In the genomic region with DNA sequence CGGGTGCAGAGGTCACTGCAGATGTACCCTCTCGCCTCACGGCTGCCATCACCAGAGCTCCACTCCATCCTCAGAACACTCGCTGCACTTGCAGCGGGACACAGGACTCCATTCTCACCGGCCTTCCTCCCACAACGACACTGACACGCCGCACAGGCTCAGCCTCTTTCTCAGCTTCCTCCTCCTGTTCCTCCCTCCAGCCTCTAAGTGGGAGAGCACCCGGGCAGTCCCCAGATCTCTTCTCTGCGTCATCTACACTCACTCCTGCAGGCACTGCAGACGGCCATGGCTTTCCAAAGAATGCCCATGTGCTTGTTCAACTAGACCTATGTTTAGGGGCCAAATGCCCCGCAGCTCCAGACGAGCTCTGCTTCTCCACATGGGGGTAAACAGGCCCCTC, we compare ENCODE assay signal across 6 cellular contexts. TPM values are rescaled to one million over a fixed set of nuclear protein-coding genes. Genes with fewer than 3 reads are reported as not detected.
A peak's percentile ranks its signal among the peaks of the same experiment; 100 is the strongest.
DNase-seq lines count a peak whose midpoint lies in the region; ATAC-seq lines count a peak whose summit lies in the region.
"Had no signal": no experiment of that assay in that cellular context is flagged by ENCODE, and none has a peak within 500 bp of the region (broad histone marks: within the 10 kb centered on the region; RNA-seq: fewer than 3 reads in every experiment).

No MANE protein-coding gene starts in this region.

- H3K36me3 ChIP-seq in CD4-positive, CD25-positive, alpha-beta regulatory T cell (ENCODE audit: control insufficient read depth, insufficient read depth, low read length), result peaks cover 70% of the 10 kb centered on the region

- no peak overlapping the region for H3K4me3 Mint-ChIP-seq in CD4-positive, CD25-positive, alpha-beta regulatory T cell

- H3K4me1 Mint-ChIP-seq in CD4-positive, CD25-positive, alpha-beta regulatory T cell, result peaks cover 0 to 16% (median 13%) of the 10 kb centered on the region in 4 donors

- H3K27ac ChIP-seq in CD4-positive, CD25-positive, alpha-beta regulatory T cell (ENCODE audit: insufficient read depth, low read length, poor library complexity, severe bottlenecking), result no peak overlapping the region

- peaks cover 29% of the 10 kb centered on the region for H3K36me3 Mint-ChIP-seq in CD4-positive, CD25-positive, alpha-beta regulatory T cell

- no peaks in the 10 kb centered on the region for H3K27me3 Mint-ChIP-seq in CD4-positive, CD25-positive, alpha-beta regulatory T cell

- no peak overlapping the region for H3K4me3 ChIP-seq in CD4-positive, CD25-positive, alpha-beta regulatory T cell (ENCODE audit: low read depth, low read length)

- peak overlapping the region; percentile 40 to 92 (median 55) for H3K27ac Mint-ChIP-seq in CD4-positive, CD25-positive, alpha-beta regulatory T cell

- H3K27me3 ChIP-seq in CD4-positive, CD25-positive, alpha-beta regulatory T cell (ENCODE audit: control insufficient read depth, insufficient read depth, low read length), result no peaks in the 10 kb centered on the region

- no peak for ATAC-seq in CD4-positive, CD25-positive, alpha-beta regulatory T cell (ENCODE audit: low read depth in 2 of 2)

- DNase-seq in CD4-positive, CD25-positive, alpha-beta regulatory T cell, result no peak
- DNase-seq in amniotic epithelial cell (ENCODE audit: low read depth) (peak; percentile 38), activated gamma-delta T cell treated with Interleukin-2 at 50 U/mL for 16 hours (no peak)
- DNase-seq in stimulated activated naive CD4-positive, alpha-beta T cell treated with Interleukin-2 at 50 U/mL for 16 hours (lab: John Stamatoyannopoulos, UW), result no peak
- DNase-seq: DND-41, NCI-H2029 had no signal

- no peaks in the 10 kb centered on the region for H3K9me3 Mint-ChIP-seq in CD4-positive, CD25-positive, alpha-beta regulatory T cell

- H3K4me1 ChIP-seq in CD4-positive, CD25-positive, alpha-beta regulatory T cell (ENCODE audit: control insufficient read depth, insufficient read depth, low read length, poor library complexity, severe bottlenecking), result peaks cover 9% of the 10 kb centered on the region

- H3K9me3 ChIP-seq in CD4-positive, CD25-positive, alpha-beta regulatory T cell (ENCODE audit: control insufficient read depth in 2 of 2, low read length in 2 of 2), result no peaks in the 10 kb centered on the region

RNA-seq across cellular contexts. Expression of gene FKRP, which starts 14.3 kb away (rescaled TPM):
- 18.7 TPM for total RNA-seq in CD4-positive, CD25-positive, alpha-beta regulatory T cell
- polyA plus RNA-seq in CD4-positive, CD25-positive, alpha-beta regulatory T cell, result 1 to 10 TPM; 2.7 to 4.9 (median 3.5) TPM

RNA-seq across cellular contexts. Expression of gene STRN4, which starts 14.7 kb away (rescaled TPM):
- total RNA-seq in CD4-positive, CD25-positive, alpha-beta regulatory T cell, result 121 TPM
- 10 to 100 TPM; 11.9 to 16.7 (median 15.0) TPM for polyA plus RNA-seq in CD4-positive, CD25-positive, alpha-beta regulatory T cell

RNA-seq across cellular contexts. Expression of gene PRKD2, which starts 14.7 kb away (rescaled TPM):
- total RNA-seq in CD4-positive, CD25-positive, alpha-beta regulatory T cell, result 171 TPM
- polyA plus RNA-seq in CD4-positive, CD25-positive, alpha-beta regulatory T cell, result 10 to 100 TPM; 37.0 to 54.5 (median 44.7) TPM

RNA-seq across cellular contexts. Expression of gene SLC1A5, which starts 56.8 kb away (rescaled TPM):
- 23.9 TPM for total RNA-seq in CD4-positive, CD25-positive, alpha-beta regulatory T cell
- polyA plus RNA-seq in CD4-positive, CD25-positive, alpha-beta regulatory T cell, result 10 to 100 TPM; 23.6 to 28.8 (median 27.2) TPM
